ENCODE assay signal across 7 cellular contexts in genomic region chr7:146966274-146966673, GRCh38.
"Had no signal": no experiment of that assay in that cellular context is flagged by ENCODE, and none has a peak within 500 bp of the region (broad histone marks: within the 10 kb centered on the region; RNA-seq: fewer than 3 reads in every experiment).

No MANE protein-coding gene starts in this region.

- H3K4me2 ChIP-seq: GM23338, KMS-11 had no signal

- DNase-seq: H9, HCEC 1CT, KBM-7 had no signal

- H3K4me3 ChIP-seq: GM23338 had no signal

- ATAC-seq: GM23338, HepG2 had no signal

- H3K27ac ChIP-seq: HL-60, KMS-11 had no signal

- H2AFZ ChIP-seq: GM23338 had no signal

- H3K9ac ChIP-seq: KMS-11 had no signal
